In genomic region chr3:30952786-30953185, GRCh38 we compare ENCODE assay signal across 19 cellular contexts. TPM values are rescaled to one million over a fixed set of nuclear protein-coding genes. Genes with fewer than 3 reads are reported as not detected.
DNase-seq lines count a peak whose midpoint lies in the region; ATAC-seq, FAIRE-seq and TF ChIP-seq lines count a peak whose summit lies in the region.
"Had no signal": no experiment of that assay in that cellular context is flagged by ENCODE, and none has a peak within 500 bp of the region (broad histone marks: within the 10 kb centered on the region; RNA-seq: fewer than 3 reads in every experiment).

No MANE protein-coding gene starts in this region.

- H3K27me3 Mint-ChIP-seq in astrocyte (ENCODE audit: low read depth, unreplicated experiment) = no peaks in the 10 kb centered on the region

- H3K4me3 Mint-ChIP-seq in astrocyte (ENCODE audit: unreplicated experiment) = no peak overlapping the region

- FAIRE-seq in astrocyte (lab: Jason Lieb, UNC) = no peak
- FAIRE-seq: GM12878 had no signal

- no peak overlapping the region for H3K4me2 ChIP-seq in GM23248 (ENCODE audit: unreplicated experiment)
- no peak overlapping the region for H3K4me2 ChIP-seq in astrocyte (ENCODE audit: low read length)
- H3K4me2 ChIP-seq: KMS-11, PC-9 had no signal

- no peak overlapping the region for H3K27ac ChIP-seq in GM23248
- no peak overlapping the region for H3K27ac ChIP-seq in astrocyte (ENCODE audit: low read depth, low read length)
- H3K27ac ChIP-seq: KMS-11, PC-9, SJSA1 had no signal

- peaks cover 3% of the 10 kb centered on the region for H3K9me3 Mint-ChIP-seq in astrocyte (ENCODE audit: unreplicated experiment)

- in situ Hi-C loops in GM23248 (cut with MboI) = no loop called here

- H3K9ac ChIP-seq in GM23248 = no peak overlapping the region
- H3K9ac ChIP-seq in astrocyte (ENCODE audit: low read length) = no peak overlapping the region
- H3K9ac ChIP-seq: KMS-11 had no signal

- H3K79me2 ChIP-seq in GM23248 (ENCODE audit: insufficient read depth) (no peaks in the 10 kb centered on the region), astrocyte (ENCODE audit: insufficient read depth, low read length) (no peaks in the 10 kb centered on the region)

- H3K4me1 ChIP-seq in GM23248 (ENCODE audit: insufficient read depth) (peaks cover 13% of the 10 kb centered on the region), astrocyte (ENCODE audit: insufficient read depth, low read length) (no peaks in the 10 kb centered on the region)
- H3K4me1 ChIP-seq: SJSA1 had no signal

- H3K4me3 ChIP-seq in GM23248 = no peak overlapping the region
- no peak overlapping the region for H3K4me3 ChIP-seq in astrocyte (ENCODE audit: insufficient read depth, low read depth, low read length)
- H3K4me3 ChIP-seq: GM12878, MG63, PC-9, SJSA1 had no signal

- no peaks in the 10 kb centered on the region for H3K27me3 ChIP-seq in GM23248 (replicated peaks; ENCODE audit: insufficient read depth)
- H3K27me3 ChIP-seq in astrocyte (ENCODE audit: insufficient read depth, low read length) = no peaks in the 10 kb centered on the region
- H3K27me3 ChIP-seq: MG63, SJSA1 had no signal

- H3K9me2 ChIP-seq in GM23248 (ENCODE audit: insufficient read depth) = no peaks in the 10 kb centered on the region

- H3F3A ChIP-seq in GM23248 (ENCODE audit: insufficient read depth) = no peaks in the 10 kb centered on the region

- 16% methylated on average over 3 of the region's 3 CpGs for WGBS in GM23248 (ENCODE audit: low coverage in 1 of 2, low lambda C conversion rate in 2 of 2, missing lambda C conversion rate in 2 of 2), 2 experiments

- H3K36me3 Mint-ChIP-seq in astrocyte (ENCODE audit: low read depth, unreplicated experiment) = no peaks in the 10 kb centered on the region
- H3K36me3 Mint-ChIP-seq: CD4-positive, alpha-beta memory T cell had no signal

- H2AFZ ChIP-seq in GM23248 = no peak overlapping the region
- no peak overlapping the region for H2AFZ ChIP-seq in astrocyte (ENCODE audit: low read depth, low read length)
- H2AFZ ChIP-seq: PC-9 had no signal

- H3K9me3 ChIP-seq in GM23248 (ENCODE audit: low read depth) (no peaks in the 10 kb centered on the region), astrocyte (ENCODE audit: insufficient read depth, low read depth, low read length) (no peaks in the 10 kb centered on the region)
- H3K9me3 ChIP-seq: MG63, SJSA1 had no signal

- TF ChIP-seq CTCF in astrocyte (IDR thresholded peaks at IDR 0.05; ENCODE audit: insufficient read depth, low read depth, low read length) = no peak

- ATAC-seq in GM21529 (IDR thresholded peaks at IDR 0.05; ENCODE audit: unreplicated experiment) (no peak), HG02623 (IDR thresholded peaks at IDR 0.05; ENCODE audit: unreplicated experiment) (no peak)
- ATAC-seq: GM12878 had no signal

- H3K36me3 ChIP-seq in GM23248 (ENCODE audit: low read depth) = no peaks in the 10 kb centered on the region
- no peaks in the 10 kb centered on the region for H3K36me3 ChIP-seq in astrocyte (ENCODE audit: insufficient read depth, low read length)
- H3K36me3 ChIP-seq: MG63, SJSA1 had no signal

- DNase-seq in AG20443 (ENCODE audit: low spot score) (peak; percentile 72), GM23248 (peak; percentile 63), astrocyte (ENCODE audit: low read depth) (peak; percentile 58), myocyte (ENCODE audit: low read depth) (peak; percentile 28), NCI-H510A treated with DMSO at 0.1 percent for 48 hours (lab: John Stamatoyannopoulos, UW) (no peak), NCI-H1436 (lab: John Stamatoyannopoulos, UW) (no peak)
- DNase-seq: CD4-positive, alpha-beta memory T cell; MG63; NCI-H1930; NCI-H774; PC-9 had no signal

- no peak overlapping the region for H3K27ac Mint-ChIP-seq in astrocyte (ENCODE audit: unreplicated experiment)
- H3K27ac Mint-ChIP-seq: CD4-positive, alpha-beta memory T cell had no signal

- H3K4me1 Mint-ChIP-seq in astrocyte (ENCODE audit: low read depth, unreplicated experiment) = peaks cover 12% of the 10 kb centered on the region
- H3K4me1 Mint-ChIP-seq: CD4-positive, alpha-beta memory T cell had no signal

- no peaks in the 10 kb centered on the region for H4K20me1 ChIP-seq in GM23248 (ENCODE audit: insufficient read depth)
- H4K20me1 ChIP-seq in astrocyte (ENCODE audit: insufficient read depth, low read length) = no peaks in the 10 kb centered on the region

RNA-seq across cellular contexts. Expression of gene GADL1, which starts 58.3 kb away (rescaled TPM):
- 0.13 TPM in 1 of 2 replicates, not detected in the other for total RNA-seq in GM23248 (2014; rRNA removed; shearing (Covaris generic))
- polyA plus RNA-seq in GM23248 (2016; fragmentation: Nextera tagmentation; extraction: Ambion mirVana) = not detected in 2 replicates
- total RNA-seq in astrocyte (0.09 TPM in 1 of 2 replicates, not detected in the other), myocyte (2.1 and 2.6 TPM in 2 replicates)
- 0.23 TPM for polyA plus RNA-seq in myocyte (2012)
- total RNA-seq: CD4-positive, alpha-beta memory T cell; GM12878; H4; NCI-H460; PC-9 had no signal
- polyA plus RNA-seq: BJ; CD4-positive, alpha-beta memory T cell had no signal

Comparison
In these comparisons a context has a peak if more than half of its experiments do, and no peak if none do; other contexts are left out.
1. DNase-seq: peak in AG20443 (single experiment), GM23248 (single experiment), astrocyte (single experiment) and myocyte (single experiment); none in NCI-H510A treated with DMSO at 0.1 percent for 48 hours (single experiment) and NCI-H1436 (single experiment).